In genomic region chr5:73565166-73565968, GRCh38 we compare ENCODE assay signal across 1 cellular context.
TF ChIP-seq lines count a peak whose summit lies in the region.

Gene ANKRA2, minus strand, starts transcription at chr5:73565639. Its CDS starts 2,758 bp downstream, at chr5:73562881.
Gene UTP15, plus strand, starts transcription at chr5:73565743. Its CDS starts 1,602 bp downstream, at chr5:73567345.

TF ChIP-seq in HepG2, 621 proteins besides CTCF, POLR2A, EP300 and RAD21 (continued from another document and continues in another):
- TF ChIP-seq ZBED4 (CRISPR knock-in tag; IDR thresholded peaks at IDR 0.05; ENCODE audit: borderline replicate concordance) (0 out of 2 replicates have a peak, but pooled peaks have one; percentile 41), ZNF75D (CRISPR knock-in tag; IDR thresholded peaks at IDR 0.05; ENCODE audit: borderline replicate concordance) (no peak), SNAI1 (CRISPR knock-in tag; IDR thresholded peaks at IDR 0.05; ENCODE audit: borderline replicate concordance) (no peak; the same call in 1 of the 2 replicates), JUN (CRISPR knock-in tag; IDR thresholded peaks at IDR 0.05) (0 out of 2 replicates have a peak, but pooled peaks have one; percentile 35), TFAP4 (IDR thresholded peaks at IDR 0.05; ENCODE audit: borderline replicate concordance, low read depth) (peak; percentile 32; the same call in 1 of the 2 replicates), KDM5A (IDR thresholded peaks at IDR 0.05; ENCODE audit: borderline replicate concordance, low read length) (peak; percentile 99; the same call in 1 of the 2 replicates), KMT2B (CRISPR knock-in tag; IDR thresholded peaks at IDR 0.05) (peak; percentile 100), HOXD1 (CRISPR knock-in tag; IDR thresholded peaks at IDR 0.05) (no peak), THAP9 (CRISPR knock-in tag; IDR thresholded peaks at IDR 0.05; ENCODE audit: borderline replicate concordance) (peak; percentile 66; the same call in 1 of the 2 replicates), ZSCAN9 (CRISPR knock-in tag; IDR thresholded peaks at IDR 0.05; ENCODE audit: borderline replicate concordance) (no peak), ZBTB21 (CRISPR knock-in tag; IDR thresholded peaks at IDR 0.05) (peak; percentile 23; the same call in 1 of the 2 replicates), ZNF546 (CRISPR knock-in tag; conservative IDR thresholded peaks at IDR 0.05) (no peak), ATRX (CRISPR knock-in tag; IDR thresholded peaks at IDR 0.05; ENCODE audit: borderline replicate concordance) (no peak), ZNF652 (CRISPR knock-in tag; IDR thresholded peaks at IDR 0.05; ENCODE audit: borderline replicate concordance, low read depth) (no peak; the same call in 1 of the 2 replicates), CREB1 (IDR thresholded peaks at IDR 0.05) (peak; percentile 95), CREB1 (CRISPR knock-in tag; IDR thresholded peaks at IDR 0.05) (peak; percentile 99), RBM39 (IDR thresholded peaks at IDR 0.05; ENCODE audit: low read depth, low read length, poor library complexity, severe bottlenecking) (peak; percentile 79), ZKSCAN1 (IDR thresholded peaks at IDR 0.05; ENCODE audit: low read length) (no peak), SATB2 (CRISPR knock-in tag; IDR thresholded peaks at IDR 0.05) (no peak), TAF15 (IDR thresholded peaks at IDR 0.05; ENCODE audit: low read depth, low read length, poor library complexity, severe bottlenecking) (no peak), ZNF616 (CRISPR knock-in tag; IDR thresholded peaks at IDR 0.05; ENCODE audit: low read depth) (0 out of 2 replicates have a peak, but pooled peaks have one; percentile 22), ZBTB38 (CRISPR knock-in tag; IDR thresholded peaks at IDR 0.05) (no peak), ZEB1 (IDR thresholded peaks at IDR 0.05; ENCODE audit: insufficient replicate concordance, low read depth) (peak; percentile 25), JUND (CRISPR knock-in tag; IDR thresholded peaks at IDR 0.05) (peak; percentile 49; the same call in 1 of the 2 replicates), ZNF891 (CRISPR knock-in tag; IDR thresholded peaks at IDR 0.05) (no peak), PITX1 (CRISPR knock-in tag; IDR thresholded peaks at IDR 0.05) (no peak; the same call in 1 of the 2 replicates), NFYC (CRISPR knock-in tag; IDR thresholded peaks at IDR 0.05) (no peak), RARG (CRISPR knock-in tag; IDR thresholded peaks at IDR 0.05; ENCODE audit: low read depth) (no peak), MTERF4 (CRISPR knock-in tag; IDR thresholded peaks at IDR 0.05) (peak; percentile 93), SMAD3 (CRISPR knock-in tag; IDR thresholded peaks at IDR 0.05) (peak; percentile 63; the same call in 1 of the 2 replicates), TCF12 (IDR thresholded peaks at IDR 0.05) (no peak), TCF12 (CRISPR knock-in tag; IDR thresholded peaks at IDR 0.05) (no peak), ZFP82 (CRISPR knock-in tag; IDR thresholded peaks at IDR 0.05; ENCODE audit: borderline replicate concordance) (peak; percentile 69; the same call in 1 of the 2 replicates), FOXP4 (CRISPR knock-in tag; IDR thresholded peaks at IDR 0.05) (peak; percentile 59; the same call in 1 of the 2 replicates), ZNF101 (CRISPR knock-in tag; IDR thresholded peaks at IDR 0.05; ENCODE audit: borderline replicate concordance, low read depth) (0 out of 2 replicates have a peak, but pooled peaks have one; percentile 55), ZNF326 (CRISPR knock-in tag; IDR thresholded peaks at IDR 0.05; ENCODE audit: borderline replicate concordance) (no peak)
- TF ChIP-seq, protein P1, sequence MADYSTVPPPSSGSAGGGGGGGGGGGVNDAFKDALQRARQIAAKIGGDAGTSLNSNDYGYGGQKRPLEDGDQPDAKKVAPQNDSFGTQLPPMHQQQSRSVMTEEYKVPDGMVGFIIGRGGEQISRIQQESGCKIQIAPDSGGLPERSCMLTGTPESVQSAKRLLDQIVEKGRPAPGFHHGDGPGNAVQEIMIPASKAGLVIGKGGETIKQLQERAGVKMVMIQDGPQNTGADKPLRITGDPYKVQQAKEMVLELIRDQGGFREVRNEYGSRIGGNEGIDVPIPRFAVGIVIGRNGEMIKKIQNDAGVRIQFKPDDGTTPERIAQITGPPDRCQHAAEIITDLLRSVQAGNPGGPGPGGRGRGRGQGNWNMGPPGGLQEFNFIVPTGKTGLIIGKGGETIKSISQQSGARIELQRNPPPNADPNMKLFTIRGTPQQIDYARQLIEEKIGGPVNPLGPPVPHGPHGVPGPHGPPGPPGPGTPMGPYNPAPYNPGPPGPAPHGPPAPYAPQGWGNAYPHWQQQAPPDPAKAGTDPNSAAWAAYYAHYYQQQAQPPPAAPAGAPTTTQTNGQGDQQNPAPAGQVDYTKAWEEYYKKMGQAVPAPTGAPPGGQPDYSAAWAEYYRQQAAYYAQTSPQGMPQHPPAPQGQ (CRISPR knock-in tag; IDR thresholded peaks at IDR 0.05; ENCODE audit: borderline replicate concordance), result no peak
- TF ChIP-seq, protein P2, sequence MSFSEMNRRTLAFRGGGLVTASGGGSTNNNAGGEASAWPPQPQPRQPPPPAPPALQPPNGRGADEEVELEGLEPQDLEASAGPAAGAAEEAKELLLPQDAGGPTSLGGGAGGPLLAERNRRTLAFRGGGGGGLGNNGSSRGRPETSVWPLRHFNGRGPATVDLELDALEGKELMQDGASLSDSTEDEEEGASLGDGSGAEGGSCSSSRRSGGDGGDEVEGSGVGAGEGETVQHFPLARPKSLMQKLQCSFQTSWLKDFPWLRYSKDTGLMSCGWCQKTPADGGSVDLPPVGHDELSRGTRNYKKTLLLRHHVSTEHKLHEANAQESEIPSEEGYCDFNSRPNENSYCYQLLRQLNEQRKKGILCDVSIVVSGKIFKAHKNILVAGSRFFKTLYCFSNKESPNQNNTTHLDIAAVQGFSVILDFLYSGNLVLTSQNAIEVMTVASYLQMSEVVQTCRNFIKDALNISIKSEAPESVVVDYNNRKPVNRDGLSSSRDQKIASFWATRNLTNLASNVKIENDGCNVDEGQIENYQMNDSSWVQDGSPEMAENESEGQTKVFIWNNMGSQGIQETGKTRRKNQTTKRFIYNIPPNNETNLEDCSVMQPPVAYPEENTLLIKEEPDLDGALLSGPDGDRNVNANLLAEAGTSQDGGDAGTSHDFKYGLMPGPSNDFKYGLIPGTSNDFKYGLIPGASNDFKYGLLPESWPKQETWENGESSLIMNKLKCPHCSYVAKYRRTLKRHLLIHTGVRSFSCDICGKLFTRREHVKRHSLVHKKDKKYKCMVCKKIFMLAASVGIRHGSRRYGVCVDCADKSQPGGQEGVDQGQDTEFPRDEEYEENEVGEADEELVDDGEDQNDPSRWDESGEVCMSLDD (CRISPR knock-in tag; IDR thresholded peaks at IDR 0.05; ENCODE audit: borderline replicate concordance), result no peak
- TF ChIP-seq, protein P3, sequence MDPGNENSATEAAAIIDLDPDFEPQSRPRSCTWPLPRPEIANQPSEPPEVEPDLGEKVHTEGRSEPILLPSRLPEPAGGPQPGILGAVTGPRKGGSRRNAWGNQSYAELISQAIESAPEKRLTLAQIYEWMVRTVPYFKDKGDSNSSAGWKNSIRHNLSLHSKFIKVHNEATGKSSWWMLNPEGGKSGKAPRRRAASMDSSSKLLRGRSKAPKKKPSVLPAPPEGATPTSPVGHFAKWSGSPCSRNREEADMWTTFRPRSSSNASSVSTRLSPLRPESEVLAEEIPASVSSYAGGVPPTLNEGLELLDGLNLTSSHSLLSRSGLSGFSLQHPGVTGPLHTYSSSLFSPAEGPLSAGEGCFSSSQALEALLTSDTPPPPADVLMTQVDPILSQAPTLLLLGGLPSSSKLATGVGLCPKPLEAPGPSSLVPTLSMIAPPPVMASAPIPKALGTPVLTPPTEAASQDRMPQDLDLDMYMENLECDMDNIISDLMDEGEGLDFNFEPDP (CRISPR knock-in tag; conservative IDR thresholded peaks at IDR 0.05), result no peak
- TF ChIP-seq, protein P4, sequence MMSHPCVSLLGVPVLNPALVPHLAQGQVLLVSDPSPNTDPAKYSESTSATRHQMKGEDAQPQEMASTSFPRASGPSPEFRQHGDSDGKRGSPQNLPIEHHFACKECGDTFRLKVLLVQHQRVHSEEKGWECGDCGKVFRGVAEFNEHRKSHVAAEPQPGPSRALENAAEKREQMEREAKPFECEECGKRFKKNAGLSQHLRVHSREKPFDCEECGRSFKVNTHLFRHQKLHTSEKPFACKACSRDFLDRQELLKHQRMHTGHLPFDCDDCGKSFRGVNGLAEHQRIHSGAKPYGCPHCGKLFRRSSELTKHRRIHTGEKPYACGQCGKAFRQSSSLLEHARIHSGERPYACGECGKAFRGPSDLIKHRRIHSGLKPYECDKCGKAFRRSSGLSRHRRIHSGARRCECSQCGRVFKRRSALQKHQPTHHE (CRISPR knock-in tag; IDR thresholded peaks at IDR 0.05; ENCODE audit: borderline replicate concordance), result no peak; the same call in 1 of the 2 replicates
- TF ChIP-seq, protein P5, sequence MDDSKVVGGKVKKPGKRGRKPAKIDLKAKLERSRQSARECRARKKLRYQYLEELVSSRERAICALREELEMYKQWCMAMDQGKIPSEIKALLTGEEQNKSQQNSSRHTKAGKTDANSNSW (CRISPR knock-in tag; IDR thresholded peaks at IDR 0.05; ENCODE audit: borderline replicate concordance), result no peak
